ENCODE assay signal across 34 cellular contexts in the genomic region with DNA sequence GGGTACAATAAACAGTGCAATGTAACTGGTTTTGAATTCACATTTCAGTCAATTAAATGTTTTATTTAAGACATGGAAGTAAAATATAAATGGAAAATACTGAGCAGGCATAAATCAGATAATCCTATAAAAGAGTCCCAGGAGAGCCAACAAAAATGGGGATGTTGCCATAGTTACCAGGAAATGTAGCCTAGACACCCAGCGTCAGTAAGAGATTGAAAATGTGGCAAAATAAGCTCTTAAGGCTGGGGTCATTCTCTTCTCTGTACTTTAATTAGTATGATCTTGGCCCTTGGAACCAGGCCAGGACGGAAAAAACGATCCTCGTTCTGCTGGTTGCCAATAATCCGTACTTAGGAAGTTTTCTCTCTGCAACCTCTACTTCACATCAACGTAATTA. TPM values are rescaled to one million over a fixed set of nuclear protein-coding genes. Genes with fewer than 3 reads are reported as not detected.
"Had no signal": no experiment of that assay in that cellular context is flagged by ENCODE, and none has a peak within 500 bp of the region (broad histone marks: within the 10 kb centered on the region; RNA-seq: fewer than 3 reads in every experiment).

No MANE protein-coding gene starts in this region.

- H2AFZ ChIP-seq: parathyroid adenoma had no signal

- H3K9me3 ChIP-seq: adrenal gland, body of pancreas, colonic mucosa, esophagus squamous epithelium, left ventricle myocardium inferior, neutrophil, psoas muscle, right atrium auricular region, uterus had no signal

- H3K27me3 ChIP-seq: adrenal gland, body of pancreas, colonic mucosa, esophagus squamous epithelium, neutrophil, right atrium auricular region, uterus had no signal

- H3K4me1 ChIP-seq: adrenal gland, colonic mucosa, esophagus squamous epithelium, left ventricle myocardium inferior, parathyroid adenoma, psoas muscle, right atrium auricular region, uterus had no signal

- DNase-seq: activated CD4-positive, alpha-beta memory T cell treated with anti-CD3 and anti-CD28 coated beads for 36 hours; activated CD4-positive, alpha-beta T cell treated with anti-CD3 and anti-CD28 coated beads, Interleukin-2, amount 10 ng/mL, durations not matched to agents 24 days and 14 days; activated CD4-positive, CD25-positive, alpha-beta regulatory T cell treated with anti-CD3 and anti-CD28 coated beads, Interleukin-2, amount 50 U/mL, for 72 hours; activated CD8-positive, alpha-beta memory T cell treated with anti-CD3 and anti-CD28 coated beads, Interleukin-2, amount 50 U/mL, for 4 hours; activated effector memory CD4-positive, alpha-beta T cell treated with anti-CD3 and anti-CD28 coated beads, Interleukin-2, amount 50 U/mL, for 16 hours; activated naive CD4-positive, alpha-beta T cell treated with anti-CD3 and anti-CD28 coated beads for 36 hours; activated naive CD8-positive, alpha-beta T cell treated with anti-CD3 and anti-CD28 coated beads for 36 hours; activated T-cell treated with anti-CD3 and anti-CD28 coated beads, Interleukin-2, amount 50 U/mL, for 1 hour; adrenal gland; aorta; body of pancreas; cerebellar nuclear complex; colonic mucosa; effector CD8-positive, alpha-beta T cell; esophagus squamous epithelium; left ventricle myocardium inferior; psoas muscle; stimulated activated CD4-positive, alpha-beta T cell treated with anti-CD3 and anti-CD28 coated beads, Interleukin-1b, Interleukin-23, amount 100 ng/mL, for 48 hours; stimulated activated CD4-positive, alpha-beta T cell treated with anti-CD3 and anti-CD28 coated beads, Interleukin-4, amount 100 ng/mL, for 4 hours; stimulated activated CD8-positive, alpha-beta memory T cell treated with anti-CD3 and anti-CD28 coated beads, Interleukin-4, amount 100 ng/mL, for 48 hours; stimulated activated naive CD8-positive, alpha-beta T cell treated with anti-CD3 and anti-CD28 coated beads, Interleukin-15, amount 100 ng/mL, for 72 hours; substantia nigra; T-helper 9 cell; uterus had no signal

- H3K9ac ChIP-seq: parathyroid adenoma had no signal

- ATAC-seq: body of pancreas; psoas muscle; stimulated activated memory B cell treated with anti-CD40 and anti-IgM and Interleukin-4, amounts not matched to agents 10 μg/mL and 1 μg/mL and 100 μg/mL, for 72 hours; stimulated activated naive CD8-positive, alpha-beta T cell treated with anti-CD3 and anti-CD28 coated beads, Interleukin-15, amount 100 ng/mL, for 72 hours had no signal

- H3K36me3 ChIP-seq: adrenal gland, cardiac muscle cell, colonic mucosa, esophagus squamous epithelium, left ventricle myocardium inferior, neutrophil, right atrium auricular region had no signal

- H3K4me3 ChIP-seq: adrenal gland, body of pancreas, cardiac muscle cell, colonic mucosa, esophagus squamous epithelium, left ventricle myocardium inferior, psoas muscle, right atrium auricular region, smooth muscle cell, uterus had no signal

- H3K27ac ChIP-seq: adrenal gland, body of pancreas, cardiac muscle cell, colonic mucosa, epithelial cell of prostate, esophagus squamous epithelium, left ventricle myocardium inferior, neutrophil, parathyroid adenoma, psoas muscle, right atrium auricular region, VCaP had no signal

- H3K4me2 ChIP-seq: smooth muscle cell had no signal

- H3K79me2 ChIP-seq: parathyroid adenoma had no signal

RNA-seq across cellular contexts. Expression of a gene that starts 18.9 kb away (rescaled TPM):
- total RNA-seq: activated CD4-positive, alpha-beta memory T cell treated with anti-CD3 and anti-CD28 coated beads for 36 hours; activated CD4-positive, alpha-beta T cell treated with anti-CD3 and anti-CD28 coated beads, Interleukin-2, amount 10 ng/mL, durations not matched to agents 24 days and 14 days; activated CD8-positive, alpha-beta memory T cell treated with anti-CD3 and anti-CD28 coated beads for 36 hours; activated naive CD4-positive, alpha-beta T cell treated with anti-CD3 and anti-CD28 coated beads for 36 hours; activated naive CD8-positive, alpha-beta T cell treated with anti-CD3 and anti-CD28 coated beads for 36 hours; activated T-helper 1 cell treated with anti-CD3 and anti-CD28 coated beads, Interleukin-12 subunit alpha, Interleukin-12 subunit beta, Interleukin-2, Interleukin-4 antibody, amounts not matched to agents 30 ng/mL and 10 ng/mL and 1 ng/mL, durations not matched to agents 14 hours and 24 hours and 36 hours had no signal
